8 cellular contexts compared by ENCODE assay signal in genomic region chr20:3173582-3174441, GRCh38. TPM values are rescaled to one million over a fixed set of nuclear protein-coding genes. Genes with fewer than 3 reads are reported as not detected.
DNase-seq lines count a peak whose midpoint lies in the region; ATAC-seq lines count a peak whose summit lies in the region.

No MANE protein-coding gene starts in this region.

- peak; percentile 91 for DNase-seq in Ammon's horn (ENCODE audit: low spot score)
- peak; percentile 96 for DNase-seq in GM19240 (ENCODE audit: insufficient read length, low spot score)
- peak; percentile 88 for DNase-seq in NCI-H748 treated with DMSO at 0.1 percent for 48 hours (lab: John Stamatoyannopoulos, UW)
- DNase-seq in activated CD8-positive, alpha-beta memory T cell treated with anti-CD3 and anti-CD28 coated beads for 1 hour (ENCODE audit: extremely low read depth in 1 of 2, low read depth in 1 of 2) = peak; percentile 71 to 92
- peak; percentile 86 for DNase-seq in effector CD4-positive, alpha-beta T cell
- peak; percentile 83 to 88 for DNase-seq in lung microvascular endothelial cell (ENCODE audit: low read depth in 2 of 2)
- DNase-seq in stimulated activated CD4-positive, alpha-beta T cell treated with anti-CD3 and anti-CD28 coated beads, TNF-alpha, amount 100 ng/mL, for 4 hours (ENCODE audit: low read depth in 3 of 3) = peak; percentile 80 to 93 (median 84)

- ATAC-seq in HG03442 (IDR thresholded peaks at IDR 0.05; ENCODE audit: unreplicated experiment) = peak; percentile 78

RNA-seq across cellular contexts. Expression of gene LZTS3, which starts 0.5 kb away (rescaled TPM):
- total RNA-seq in lung microvascular endothelial cell = 3.1 and 7.7 TPM in 2 replicates

RNA-seq across cellular contexts. Expression of gene FASTKD5, which starts 14.1 kb away (rescaled TPM):
- total RNA-seq in lung microvascular endothelial cell = 13.1 and 16.3 TPM in 2 replicates

RNA-seq across cellular contexts. Expression of gene UBOX5, which starts 14.1 kb away (rescaled TPM):
- total RNA-seq in lung microvascular endothelial cell = 2.0 TPM in 2 replicates

RNA-seq across cellular contexts. Expression of gene DDRGK1, which starts 30.7 kb away (rescaled TPM):
- total RNA-seq in lung microvascular endothelial cell = 22.2 and 44.0 TPM in 2 replicates

RNA-seq across cellular contexts. Expression of gene ITPA, which starts 35.5 kb away (rescaled TPM):
- 27.7 and 34.5 TPM in 2 replicates for total RNA-seq in lung microvascular endothelial cell

Comparison
In these comparisons a context has a peak if more than half of its experiments do, and no peak if none do; other contexts are left out.
1. Peak in every context shown above with its lines: DNase-seq and ATAC-seq.